In the genomic region with DNA sequence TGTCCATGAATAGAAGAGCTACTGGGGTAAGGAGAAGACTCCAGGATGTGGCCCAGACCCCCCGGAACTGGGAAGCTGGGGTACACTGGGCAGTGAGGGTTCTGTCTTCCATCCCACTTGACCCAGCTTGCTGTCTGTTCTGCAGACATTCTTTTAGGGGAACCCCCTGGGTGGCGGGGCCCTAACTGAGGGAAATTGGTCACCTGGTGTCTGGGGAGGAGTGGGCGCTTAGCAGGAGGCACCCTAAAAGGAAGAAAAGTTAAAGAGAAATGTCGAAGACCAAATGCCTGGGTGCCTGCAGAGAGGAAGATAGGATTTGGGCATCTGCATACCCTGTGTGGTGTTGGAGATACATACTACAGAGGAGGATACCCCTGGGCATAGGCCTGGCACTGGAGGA, we compare ENCODE assay signal across 1 cellular context.
TF ChIP-seq lines count a peak whose summit lies in the region.

No MANE protein-coding gene starts in this region.

TF ChIP-seq in HCT116, 20 proteins besides CTCF, POLR2A, EP300 and RAD21 (continued from another document):
- TF ChIP-seq, protein P1, sequence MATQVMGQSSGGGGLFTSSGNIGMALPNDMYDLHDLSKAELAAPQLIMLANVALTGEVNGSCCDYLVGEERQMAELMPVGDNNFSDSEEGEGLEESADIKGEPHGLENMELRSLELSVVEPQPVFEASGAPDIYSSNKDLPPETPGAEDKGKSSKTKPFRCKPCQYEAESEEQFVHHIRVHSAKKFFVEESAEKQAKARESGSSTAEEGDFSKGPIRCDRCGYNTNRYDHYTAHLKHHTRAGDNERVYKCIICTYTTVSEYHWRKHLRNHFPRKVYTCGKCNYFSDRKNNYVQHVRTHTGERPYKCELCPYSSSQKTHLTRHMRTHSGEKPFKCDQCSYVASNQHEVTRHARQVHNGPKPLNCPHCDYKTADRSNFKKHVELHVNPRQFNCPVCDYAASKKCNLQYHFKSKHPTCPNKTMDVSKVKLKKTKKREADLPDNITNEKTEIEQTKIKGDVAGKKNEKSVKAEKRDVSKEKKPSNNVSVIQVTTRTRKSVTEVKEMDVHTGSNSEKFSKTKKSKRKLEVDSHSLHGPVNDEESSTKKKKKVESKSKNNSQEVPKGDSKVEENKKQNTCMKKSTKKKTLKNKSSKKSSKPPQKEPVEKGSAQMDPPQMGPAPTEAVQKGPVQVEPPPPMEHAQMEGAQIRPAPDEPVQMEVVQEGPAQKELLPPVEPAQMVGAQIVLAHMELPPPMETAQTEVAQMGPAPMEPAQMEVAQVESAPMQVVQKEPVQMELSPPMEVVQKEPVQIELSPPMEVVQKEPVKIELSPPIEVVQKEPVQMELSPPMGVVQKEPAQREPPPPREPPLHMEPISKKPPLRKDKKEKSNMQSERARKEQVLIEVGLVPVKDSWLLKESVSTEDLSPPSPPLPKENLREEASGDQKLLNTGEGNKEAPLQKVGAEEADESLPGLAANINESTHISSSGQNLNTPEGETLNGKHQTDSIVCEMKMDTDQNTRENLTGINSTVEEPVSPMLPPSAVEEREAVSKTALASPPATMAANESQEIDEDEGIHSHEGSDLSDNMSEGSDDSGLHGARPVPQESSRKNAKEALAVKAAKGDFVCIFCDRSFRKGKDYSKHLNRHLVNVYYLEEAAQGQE (IDR thresholded peaks at IDR 0.05; ENCODE audit: low read depth), result no peak
- TF ChIP-seq, protein P2, sequence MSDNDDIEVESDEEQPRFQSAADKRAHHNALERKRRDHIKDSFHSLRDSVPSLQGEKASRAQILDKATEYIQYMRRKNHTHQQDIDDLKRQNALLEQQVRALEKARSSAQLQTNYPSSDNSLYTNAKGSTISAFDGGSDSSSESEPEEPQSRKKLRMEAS (IDR thresholded peaks at IDR 0.05), result no peak
- TF ChIP-seq SRF (IDR thresholded peaks at IDR 0.05; ENCODE audit: low read depth) (no peak), CBX3 (IDR thresholded peaks at IDR 0.05; ENCODE audit: low read depth) (no peak), CEBPB (IDR thresholded peaks at IDR 0.05; ENCODE audit: low read depth) (no peak)
